Comparison of ENCODE assay signal across 15 cellular contexts in genomic region chr4:185352741-185353140, GRCh38. TPM values are rescaled to one million over a fixed set of nuclear protein-coding genes. Genes with fewer than 3 reads are reported as not detected.
DNase-seq lines count a peak whose midpoint lies in the region; ATAC-seq and TF ChIP-seq lines count a peak whose summit lies in the region.
"Had no signal": no experiment of that assay in that cellular context is flagged by ENCODE, and none has a peak within 500 bp of the region (broad histone marks: within the 10 kb centered on the region; RNA-seq: fewer than 3 reads in every experiment).

No MANE protein-coding gene starts in this region.

- no peaks in the 10 kb centered on the region for H3K27me3 ChIP-seq in OCI-LY1 (ENCODE audit: insufficient read depth, low read length)
- H3K27me3 ChIP-seq: BE2C had no signal

- DNase-seq in endothelial cell (ENCODE audit: low spot score) (no peak), osteocyte (ENCODE audit: extremely low spot score, unreplicated experiment) (no peak), NCI-H1417 (lab: John Stamatoyannopoulos, UW) (no peak), NCI-H82 (lab: John Stamatoyannopoulos, UW) (no peak)
- DNase-seq: BE2C; CD8-positive, alpha-beta memory T cell; GF-D8; KG1; NCI-H1092 treated with DMSO at 0.1 percent for 48 hours; NCI-H187; NCI-H748 treated with DMSO at 0.1 percent for 48 hours; SW 1271 had no signal

- H3K9me3 ChIP-seq in OCI-LY1 (ENCODE audit: low read length), result no peaks in the 10 kb centered on the region
- H3K9me3 ChIP-seq: BE2C had no signal

- no peak overlapping the region for H3K27ac Mint-ChIP-seq in endothelial cell (ENCODE audit: unreplicated experiment)
- peak overlapping the region; percentile 12 for H3K27ac Mint-ChIP-seq in osteocyte (ENCODE audit: unreplicated experiment)

- H3K4me1 ChIP-seq in OCI-LY1 (ENCODE audit: insufficient read depth, low read length, severe bottlenecking), result peaks cover 19% of the 10 kb centered on the region
- H3K4me1 ChIP-seq: BE2C had no signal

- peak; percentile 47 for ATAC-seq in GM21390 (IDR thresholded peaks at IDR 0.05; ENCODE audit: unreplicated experiment)
- no peak for ATAC-seq in HG02981 (IDR thresholded peaks at IDR 0.05; ENCODE audit: unreplicated experiment)

- H3K4me3 ChIP-seq in OCI-LY1 (ENCODE audit: low read depth, low read length, poor library complexity, severe bottlenecking), result no peak overlapping the region

- H3K79me2 ChIP-seq in OCI-LY1 (ENCODE audit: insufficient read depth, low read length), result no peaks in the 10 kb centered on the region

- peak overlapping the region; percentile 84 for H3K27ac ChIP-seq in OCI-LY1 (ENCODE audit: low read depth, low read length, poor library complexity, severe bottlenecking)

- no peaks in the 10 kb centered on the region for H3K9me3 Mint-ChIP-seq in endothelial cell (ENCODE audit: unreplicated experiment)
- no peaks in the 10 kb centered on the region for H3K9me3 Mint-ChIP-seq in osteocyte (ENCODE audit: unreplicated experiment)
- H3K9me3 Mint-ChIP-seq: CD8-positive, alpha-beta memory T cell had no signal

- peak overlapping the region; percentile 14 for H3K4me3 Mint-ChIP-seq in endothelial cell (ENCODE audit: unreplicated experiment)
- no peak overlapping the region for H3K4me3 Mint-ChIP-seq in osteocyte (ENCODE audit: unreplicated experiment)
- H3K4me3 Mint-ChIP-seq: CD8-positive, alpha-beta memory T cell had no signal

- H3K36me3 Mint-ChIP-seq in endothelial cell (ENCODE audit: low read depth, unreplicated experiment), result peaks cover 41% of the 10 kb centered on the region
- peaks cover 68% of the 10 kb centered on the region for H3K36me3 Mint-ChIP-seq in osteocyte (ENCODE audit: unreplicated experiment)

- H3K4me1 Mint-ChIP-seq in endothelial cell (ENCODE audit: unreplicated experiment) (no peaks in the 10 kb centered on the region), osteocyte (ENCODE audit: unreplicated experiment) (peaks cover 30% of the 10 kb centered on the region)

- no peaks in the 10 kb centered on the region for H3K9me2 ChIP-seq in OCI-LY1 (ENCODE audit: low read depth, low read length)

- H3K4me2 ChIP-seq in OCI-LY1 (ENCODE audit: low read length), result peak overlapping the region; percentile 24; the same call in 1 of the 2 replicates

- no peaks in the 10 kb centered on the region for H3F3A ChIP-seq in OCI-LY1 (ENCODE audit: insufficient read depth, low read length)

- H2AFZ ChIP-seq in OCI-LY1 (ENCODE audit: low read length), result no peak overlapping the region

- H4K20me1 ChIP-seq in OCI-LY1 (ENCODE audit: insufficient read depth, low read length), result no peaks in the 10 kb centered on the region

- TF ChIP-seq CTCF in OCI-LY1 (IDR thresholded peaks at IDR 0.05; ENCODE audit: low read length), result no peak
- TF ChIP-seq CTCF in endothelial cell (IDR thresholded peaks at IDR 0.05; ENCODE audit: unreplicated experiment), result no peak
- no peak for TF ChIP-seq CTCF in osteocyte (IDR thresholded peaks at IDR 0.05)

- peak overlapping the region; percentile 10; the same call in 1 of the 2 replicates for H3K9ac ChIP-seq in OCI-LY1 (ENCODE audit: low read length)

- H3K36me3 ChIP-seq in OCI-LY1 (ENCODE audit: insufficient read depth, low read length), result peaks cover 68% of the 10 kb centered on the region
- H3K36me3 ChIP-seq: BE2C had no signal

- H3K27me3 Mint-ChIP-seq in endothelial cell (ENCODE audit: unreplicated experiment) (no peaks in the 10 kb centered on the region), osteocyte (ENCODE audit: unreplicated experiment) (no peaks in the 10 kb centered on the region)
- H3K27me3 Mint-ChIP-seq: CD8-positive, alpha-beta memory T cell had no signal

RNA-seq across cellular contexts. Expression of gene LRP2BP, which starts 43.0 kb away (rescaled TPM):
- 0.92 TPM for total RNA-seq in endothelial cell (ENCODE audit: unreplicated experiment)
- 0.31 and 0.59 TPM in 2 replicates for total RNA-seq in osteocyte

RNA-seq across cellular contexts. Expression of gene ANKRD37, which starts 43.9 kb away (rescaled TPM):
- total RNA-seq in endothelial cell (ENCODE audit: unreplicated experiment), result 2.6 TPM
- total RNA-seq in osteocyte, result 4.2 and 5.3 TPM in 2 replicates
